8 cellular contexts compared by ENCODE assay signal in the genomic region with DNA sequence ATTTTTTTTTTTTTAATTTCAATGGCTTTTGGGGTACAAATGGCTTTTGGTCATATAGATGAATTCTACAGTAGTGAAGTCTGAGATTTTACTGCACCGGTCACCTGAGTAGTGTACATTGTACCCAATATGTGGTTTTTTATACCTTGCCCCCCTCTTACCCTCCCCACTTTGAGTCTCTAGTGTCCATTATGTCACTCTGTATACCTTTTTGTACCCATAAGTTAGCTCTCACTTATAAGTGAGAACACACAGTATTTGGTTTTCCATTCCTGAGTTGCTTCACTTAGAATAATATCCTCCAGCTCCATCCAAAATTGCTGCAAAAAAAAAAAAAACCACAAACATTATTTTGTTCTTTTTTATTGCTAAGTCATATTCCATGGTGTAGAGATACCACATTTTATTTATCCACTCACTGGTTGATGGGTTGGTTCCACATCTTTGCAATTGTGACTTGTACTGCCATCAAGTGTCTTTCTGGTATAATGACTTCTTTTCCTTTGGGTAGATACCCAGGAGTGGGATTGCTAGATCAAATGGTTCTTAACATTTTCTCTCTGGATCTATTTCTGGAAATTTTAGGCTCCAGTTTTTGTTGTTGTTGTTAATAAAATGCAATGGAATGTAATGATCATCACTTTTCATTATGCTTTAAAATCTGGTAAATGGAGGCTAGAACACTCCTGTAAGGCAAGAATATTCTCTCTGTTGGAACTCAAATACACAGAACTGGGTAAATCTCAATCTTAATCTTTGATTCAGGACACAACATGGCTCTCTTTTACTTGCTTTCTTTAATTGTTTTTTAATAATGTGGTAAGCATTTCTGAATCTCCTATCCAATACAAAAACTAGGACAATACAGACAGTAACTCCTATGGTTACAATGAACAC. TPM values are rescaled to one million over a fixed set of nuclear protein-coding genes. Genes with fewer than 3 reads are reported as not detected.
DNase-seq lines count a peak whose midpoint lies in the region; ATAC-seq, FAIRE-seq and TF ChIP-seq lines count a peak whose summit lies in the region.

No MANE protein-coding gene starts in this region.

- ATAC-seq in GM18505 (IDR thresholded peaks at IDR 0.05; ENCODE audit: unreplicated experiment) = no peak
- no peak for ATAC-seq in HG03520 (IDR thresholded peaks at IDR 0.05; ENCODE audit: unreplicated experiment)

- DNase-seq in AG10803 (ENCODE audit: low read depth) = peak; percentile 66
- peak; percentile 47 for DNase-seq in SK-N-DZ (ENCODE audit: low spot score)
- peak; percentile 63 for DNase-seq in fibroblast of gingiva (ENCODE audit: low read depth)
- DNase-seq in GOT3 (lab: John Stamatoyannopoulos, UW) = no peak
- no peak for DNase-seq in H54 (ENCODE audit: insufficient read length, low spot score)

- peaks cover 14 to 95% (median 92%) of the 10 kb centered on the region in 5 donors for H3K4me1 ChIP-seq in subcutaneous abdominal adipose tissue (ENCODE audit: control insufficient read depth in 5 of 5, insufficient read depth in 5 of 5, low read length in 5 of 5)

- H3K27ac ChIP-seq in subcutaneous abdominal adipose tissue (ENCODE audit: low read depth, low read length) = peak overlapping the region; percentile 100

- H3K27me3 ChIP-seq in subcutaneous abdominal adipose tissue (ENCODE audit: control insufficient read depth in 5 of 5, insufficient read depth in 4 of 5, low read length in 5 of 5) = no peaks in the 10 kb centered on the region

- peak overlapping the region in 1 of 5 donors; percentile 59 for H3K9ac ChIP-seq in subcutaneous abdominal adipose tissue (ENCODE audit: low read length in 5 of 5)

- TF ChIP-seq CTCF in AG10803 (conservative IDR thresholded peaks at IDR 0.05; ENCODE audit: low read length) = peak; percentile 33; the same call in 1 of the 2 replicates

- H3K4me3 ChIP-seq in AG10803 (ENCODE audit: low read length) (peak overlapping the region; percentile 29), subcutaneous abdominal adipose tissue (ENCODE audit: low read depth in 1 of 5, low read length in 5 of 5) (peak overlapping the region in 1 of 5 donors; percentile 23)

- no peaks in the 10 kb centered on the region for H3K9me3 ChIP-seq in subcutaneous abdominal adipose tissue (ENCODE audit: control insufficient read depth in 5 of 5, low read length in 5 of 5)

- FAIRE-seq in H54 (lab: Jason Lieb, UNC) = no peak

- TF ChIP-seq POLR2A in GM18505 (IDR thresholded peaks at IDR 0.05; ENCODE audit: borderline replicate concordance, extremely low read depth, insufficient read depth, insufficient read length) = peak; percentile 29
- TF ChIP-seq POLR2A in H54 (IDR thresholded peaks at IDR 0.05; ENCODE audit: low read depth, low read length) = no peak

- peaks cover 36 to 55% (median 46%) of the 10 kb centered on the region in 5 donors for H3K36me3 ChIP-seq in subcutaneous abdominal adipose tissue (ENCODE audit: control insufficient read depth in 5 of 5, insufficient read depth in 5 of 5, low read length in 5 of 5)

RNA-seq across cellular contexts. Expression of a gene that starts 10.3 kb away (rescaled TPM):
- 15.6 and 18.2 TPM in 2 replicates for polyA plus RNA-seq in SK-N-DZ (2014; cell fraction: cytosol; rRNA removed)
- 45.6 and 148 TPM in 2 replicates for polyA plus RNA-seq in SK-N-DZ (2014; cell fraction: nucleus; rRNA removed)

RNA-seq across cellular contexts. Expression of a gene that starts 46.5 kb away (rescaled TPM):
- polyA plus RNA-seq in SK-N-DZ (2014; cell fraction: cytosol; rRNA removed) = 25.3 and 31.8 TPM in 2 replicates
- polyA plus RNA-seq in SK-N-DZ (2014; cell fraction: nucleus; rRNA removed) = 28.6 and 39.3 TPM in 2 replicates

RNA-seq across cellular contexts. Expression of a gene that starts 50.5 kb away (rescaled TPM):
- polyA plus RNA-seq in SK-N-DZ (2014; cell fraction: cytosol; rRNA removed) = 2.4 and 3.9 TPM in 2 replicates
- 2.0 and 7.1 TPM in 2 replicates for polyA plus RNA-seq in SK-N-DZ (2014; cell fraction: nucleus; rRNA removed)

Comparison
In these comparisons a context has a peak if more than half of its experiments do, and no peak if none do; other contexts are left out.
1. DNase-seq: peak in AG10803 (single experiment), SK-N-DZ (single experiment) and fibroblast of gingiva (single experiment); none in GOT3 (single experiment) and H54 (single experiment).